ENCODE assay signal across 1 cellular context in the genomic region with DNA sequence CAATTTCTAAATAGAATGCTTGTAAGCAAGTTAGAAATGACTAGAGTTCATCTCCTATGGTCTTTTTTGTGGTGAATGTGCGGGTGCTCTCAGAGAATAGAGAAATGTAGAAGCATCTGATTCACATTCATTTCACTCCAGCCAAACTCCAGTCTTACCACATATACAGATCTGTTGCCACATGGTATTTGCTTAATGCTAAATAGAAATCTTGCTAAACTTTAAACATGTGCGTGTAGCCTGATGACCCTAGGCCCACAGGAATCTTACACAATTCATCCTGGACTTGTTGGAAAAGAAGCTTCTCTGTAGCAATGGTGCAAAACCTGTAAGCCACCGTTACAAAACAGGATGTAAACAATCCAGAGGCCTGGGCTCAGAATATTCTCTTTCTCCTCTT.
TF ChIP-seq lines count a peak whose summit lies in the region.

No MANE protein-coding gene starts in this region.

TF ChIP-seq in GM12878, 131 proteins besides CTCF, POLR2A, EP300 and RAD21 (continued from another document):
- TF ChIP-seq, protein P1, sequence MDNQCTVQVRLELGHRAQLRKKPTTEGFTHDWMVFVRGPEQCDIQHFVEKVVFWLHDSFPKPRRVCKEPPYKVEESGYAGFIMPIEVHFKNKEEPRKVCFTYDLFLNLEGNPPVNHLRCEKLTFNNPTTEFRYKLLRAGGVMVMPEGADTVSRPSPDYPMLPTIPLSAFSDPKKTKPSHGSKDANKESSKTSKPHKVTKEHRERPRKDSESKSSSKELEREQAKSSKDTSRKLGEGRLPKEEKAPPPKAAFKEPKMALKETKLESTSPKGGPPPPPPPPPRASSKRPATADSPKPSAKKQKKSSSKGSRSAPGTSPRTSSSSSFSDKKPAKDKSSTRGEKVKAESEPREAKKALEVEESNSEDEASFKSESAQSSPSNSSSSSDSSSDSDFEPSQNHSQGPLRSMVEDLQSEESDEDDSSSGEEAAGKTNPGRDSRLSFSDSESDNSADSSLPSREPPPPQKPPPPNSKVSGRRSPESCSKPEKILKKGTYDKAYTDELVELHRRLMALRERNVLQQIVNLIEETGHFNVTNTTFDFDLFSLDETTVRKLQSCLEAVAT (IDR thresholded peaks at IDR 0.05): no peak
- TF ChIP-seq STAT3 (IDR thresholded peaks at IDR 0.05; ENCODE audit: low read depth, low read length): no peak
- TF ChIP-seq, protein P2, sequence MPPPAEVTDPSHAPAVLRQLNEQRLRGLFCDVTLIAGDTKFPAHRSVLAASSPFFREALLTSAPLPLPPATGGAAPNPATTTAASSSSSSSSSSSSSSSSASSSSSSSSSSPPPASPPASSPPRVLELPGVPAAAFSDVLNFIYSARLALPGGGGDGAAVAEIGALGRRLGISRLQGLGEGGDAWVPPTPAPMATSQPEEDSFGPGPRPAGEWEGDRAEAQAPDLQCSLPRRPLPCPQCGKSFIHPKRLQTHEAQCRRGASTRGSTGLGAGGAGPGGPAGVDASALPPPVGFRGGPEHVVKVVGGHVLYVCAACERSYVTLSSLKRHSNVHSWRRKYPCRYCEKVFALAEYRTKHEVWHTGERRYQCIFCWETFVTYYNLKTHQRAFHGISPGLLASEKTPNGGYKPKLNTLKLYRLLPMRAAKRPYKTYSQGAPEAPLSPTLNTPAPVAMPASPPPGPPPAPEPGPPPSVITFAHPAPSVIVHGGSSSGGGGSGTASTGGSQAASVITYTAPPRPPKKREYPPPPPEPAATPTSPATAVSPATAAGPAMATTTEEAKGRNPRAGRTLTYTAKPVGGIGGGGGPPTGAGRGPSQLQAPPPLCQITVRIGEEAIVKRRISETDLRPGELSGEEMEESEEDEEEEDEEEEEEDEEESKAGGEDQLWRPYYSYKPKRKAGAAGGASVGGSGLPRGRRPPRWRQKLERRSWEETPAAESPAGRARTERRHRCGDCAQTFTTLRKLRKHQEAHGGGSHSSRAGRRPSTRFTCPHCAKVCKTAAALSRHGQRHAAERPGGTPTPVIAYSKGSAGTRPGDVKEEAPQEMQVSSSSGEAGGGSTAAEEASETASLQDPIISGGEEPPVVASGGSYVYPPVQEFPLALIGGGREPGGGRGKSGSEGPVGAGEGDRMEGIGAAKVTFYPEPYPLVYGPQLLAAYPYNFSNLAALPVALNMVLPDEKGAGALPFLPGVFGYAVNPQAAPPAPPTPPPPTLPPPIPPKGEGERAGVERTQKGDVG (CRISPR knock-in tag; IDR thresholded peaks at IDR 0.05): no peak
- TF ChIP-seq WRNIP1 (IDR thresholded peaks at IDR 0.05; ENCODE audit: borderline replicate concordance, low read depth, low read length): no peak
